ENCODE assay signal across 11 cellular contexts in the genomic region with DNA sequence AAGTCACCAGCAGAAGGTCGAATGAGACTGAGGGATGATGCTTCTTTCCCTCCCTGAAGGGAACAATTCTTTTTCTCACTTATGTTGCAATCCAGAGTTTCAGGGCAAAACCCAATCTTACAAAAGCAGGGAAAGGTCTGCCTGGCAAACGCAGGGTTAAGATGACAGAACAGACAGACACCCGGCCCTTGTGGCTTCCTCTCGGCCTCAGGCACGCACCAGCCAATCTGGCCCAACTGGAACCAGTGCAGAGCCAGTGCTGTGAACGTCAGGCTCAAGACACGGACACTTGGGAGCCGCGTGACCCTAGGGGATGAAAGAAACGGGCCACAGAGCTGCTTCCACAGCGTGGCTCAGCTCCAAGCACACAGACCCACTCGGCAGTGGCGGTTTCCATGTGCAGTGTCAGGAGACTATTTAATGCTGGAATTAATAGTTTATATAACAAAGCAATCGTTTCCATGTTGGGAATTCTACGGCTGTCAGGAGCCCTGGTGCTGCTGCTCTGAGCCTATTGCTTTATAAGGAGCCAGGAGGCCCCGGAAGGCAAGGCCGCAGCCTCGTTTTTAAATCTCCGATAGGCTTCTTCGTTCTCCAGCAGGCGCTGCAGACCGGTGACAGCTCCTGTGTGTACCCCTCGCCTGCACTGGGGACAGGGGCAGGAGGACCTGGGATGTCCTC.
A peak's percentile ranks its signal among the peaks of the same experiment; 100 is the strongest.
DNase-seq lines count a peak whose midpoint lies in the region; ATAC-seq and TF ChIP-seq lines count a peak whose summit lies in the region.
"Had no signal": no experiment of that assay in that cellular context is flagged by ENCODE, and none has a peak within 500 bp of the region (broad histone marks: within the 10 kb centered on the region; RNA-seq: fewer than 3 reads in every experiment).

No MANE protein-coding gene starts in this region.

- TF ChIP-seq CTCF in WTC11 (IDR thresholded peaks at IDR 0.05) (no peak), foreskin fibroblast (IDR thresholded peaks at IDR 0.05; ENCODE audit: low read depth, low read length) (no peak), tibial nerve (IDR thresholded peaks at IDR 0.05) (no peak), GM10248 (IDR thresholded peaks at IDR 0.05; ENCODE audit: control extremely low read depth, extremely low read depth, low read depth, missing control alignments) (no peak)

- no peak for DNase-seq in WTC11 (ENCODE audit: low spot score)
- DNase-seq in foreskin fibroblast: peak; percentile 70 to 85
- DNase-seq in mucosa of gallbladder (ENCODE audit: low spot score): peak; percentile 44
- DNase-seq in tibial nerve (ENCODE audit: low spot score in 2 of 2): peak in 1 of 2 donors; percentile 35
- no peak for DNase-seq in GM10248 (ENCODE audit: extremely low spot score)
- DNase-seq in NCI-H1436 treated with DMSO at 0.1 percent for 48 hours (lab: John Stamatoyannopoulos, UW): no peak
- DNase-seq: activated T-cell treated with anti-CD3 and anti-CD28 coated beads, Interleukin-2, amount 50 U/mL, for 1 hour; NCI-H2081 had no signal

- H3K4me1 ChIP-seq in tibial nerve: peaks cover 0 to 59% (median 15%) of the 10 kb centered on the region in 4 donors

- POLR2A ChIA-PET in WTC11 (lab: Charles Lee): interaction anchor here (0.5 kb wide), 1 partner anchor 197 kb away, joined by 3 read pairs; no protein-coding TSS in a partner anchor
- POLR2A ChIA-PET in GM10248 (lab: Yijun Ruan, JAX): no interaction called here

- TF ChIP-seq EP300 in tibial nerve (IDR thresholded peaks at IDR 0.05): no peak

- no peaks in the 10 kb centered on the region for H3K27me3 ChIP-seq in tibial nerve

- peaks cover 47% of the 10 kb centered on the region for H3K4me1 Mint-ChIP-seq in WTC11
- H3K4me1 Mint-ChIP-seq in stimulated activated memory B cell treated with anti-CD40 and anti-IgM and Interleukin-4, amounts not matched to agents 10 μg/mL and 1 μg/mL and 100 μg/mL, for 72 hours: no peaks in the 10 kb centered on the region

- no peak for TF ChIP-seq POLR2A in tibial nerve (IDR thresholded peaks at IDR 0.05)

- CTCF ChIA-PET in WTC11 (lab: Charles Lee): interaction anchor here (0.8 to 1.4 kb wide), 2 partner anchors 299 to 320 kb away, joined by 3 to 4 read pairs; no protein-coding TSS in a partner anchor
- CTCF ChIA-PET in GM10248 (lab: Yijun Ruan, JAX): no interaction called here

- H3K9me3 Mint-ChIP-seq in WTC11: no peaks in the 10 kb centered on the region
- no peaks in the 10 kb centered on the region for H3K9me3 Mint-ChIP-seq in stimulated activated memory B cell treated with anti-CD40 and anti-IgM and Interleukin-4, amounts not matched to agents 10 μg/mL and 1 μg/mL and 100 μg/mL, for 72 hours

- H3K27ac ChIP-seq in tibial nerve: peak overlapping the region in 3 of 4 donors; percentile 2 to 77 (median 9)
- H3K27ac ChIP-seq: HL-60 had no signal

- no peaks in the 10 kb centered on the region for H3K36me3 Mint-ChIP-seq in WTC11
- H3K36me3 Mint-ChIP-seq in stimulated activated memory B cell treated with anti-CD40 and anti-IgM and Interleukin-4, amounts not matched to agents 10 μg/mL and 1 μg/mL and 100 μg/mL, for 72 hours: no peaks in the 10 kb centered on the region

- H3K27ac Mint-ChIP-seq in WTC11: 0 out of 2 replicates have a peak overlapping the region, but pooled peaks have one; percentile 34
- H3K27ac Mint-ChIP-seq in stimulated activated memory B cell treated with anti-CD40 and anti-IgM and Interleukin-4, amounts not matched to agents 10 μg/mL and 1 μg/mL and 100 μg/mL, for 72 hours: no peak overlapping the region

- no peak overlapping the region for H3K4me3 ChIP-seq in foreskin fibroblast (ENCODE audit: low read depth in 1 of 2, low read length in 2 of 2)
- no peak overlapping the region for H3K4me3 ChIP-seq in tibial nerve

- no peak overlapping the region for H3K4me3 Mint-ChIP-seq in WTC11
- H3K4me3 Mint-ChIP-seq in stimulated activated memory B cell treated with anti-CD40 and anti-IgM and Interleukin-4, amounts not matched to agents 10 μg/mL and 1 μg/mL and 100 μg/mL, for 72 hours: no peak overlapping the region

- whole genome bisulfite sequencing in tibial nerve, 2 donors: 36 to 41% methylated on average over 20 to 23 of the region's 23 CpGs

- peak; percentile 71 for ATAC-seq in WTC11
- ATAC-seq in stimulated activated memory B cell treated with anti-CD40 and anti-IgM and Interleukin-4, amounts not matched to agents 10 μg/mL and 1 μg/mL and 100 μg/mL, for 72 hours: no peak
- ATAC-seq in HG02981 (IDR thresholded peaks at IDR 0.05; ENCODE audit: unreplicated experiment): no peak

- peaks cover 8% of the 10 kb centered on the region for H3K27me3 Mint-ChIP-seq in WTC11 (ENCODE audit: low read depth)
- H3K27me3 Mint-ChIP-seq in stimulated activated memory B cell treated with anti-CD40 and anti-IgM and Interleukin-4, amounts not matched to agents 10 μg/mL and 1 μg/mL and 100 μg/mL, for 72 hours: peaks cover 11% of the 10 kb centered on the region

- no peaks in the 10 kb centered on the region for H3K36me3 ChIP-seq in tibial nerve

- no peaks in the 10 kb centered on the region for H3K9me3 ChIP-seq in tibial nerve

TF ChIP-seq in WTC11, 78 proteins besides CTCF, POLR2A, EP300 and RAD21 (continues in another document):
- TF ChIP-seq PRRX2 (CRISPR knock-in tag; IDR thresholded peaks at IDR 0.05) (no peak), ZNF219 (CRISPR knock-in tag; IDR thresholded peaks at IDR 0.05; ENCODE audit: borderline replicate concordance) (no peak), GABPB1 (CRISPR knock-in tag; IDR thresholded peaks at IDR 0.05) (no peak), MXD4 (CRISPR knock-in tag; IDR thresholded peaks at IDR 0.05; ENCODE audit: borderline replicate concordance) (no peak), NR1H2 (CRISPR knock-in tag; IDR thresholded peaks at IDR 0.05) (no peak), RORB (CRISPR knock-in tag; IDR thresholded peaks at IDR 0.05) (no peak), ZNF232 (CRISPR knock-in tag; IDR thresholded peaks at IDR 0.05) (no peak), IRF2 (CRISPR knock-in tag; IDR thresholded peaks at IDR 0.05; ENCODE audit: borderline replicate concordance, low read depth) (no peak)
- TF ChIP-seq, protein P1, sequence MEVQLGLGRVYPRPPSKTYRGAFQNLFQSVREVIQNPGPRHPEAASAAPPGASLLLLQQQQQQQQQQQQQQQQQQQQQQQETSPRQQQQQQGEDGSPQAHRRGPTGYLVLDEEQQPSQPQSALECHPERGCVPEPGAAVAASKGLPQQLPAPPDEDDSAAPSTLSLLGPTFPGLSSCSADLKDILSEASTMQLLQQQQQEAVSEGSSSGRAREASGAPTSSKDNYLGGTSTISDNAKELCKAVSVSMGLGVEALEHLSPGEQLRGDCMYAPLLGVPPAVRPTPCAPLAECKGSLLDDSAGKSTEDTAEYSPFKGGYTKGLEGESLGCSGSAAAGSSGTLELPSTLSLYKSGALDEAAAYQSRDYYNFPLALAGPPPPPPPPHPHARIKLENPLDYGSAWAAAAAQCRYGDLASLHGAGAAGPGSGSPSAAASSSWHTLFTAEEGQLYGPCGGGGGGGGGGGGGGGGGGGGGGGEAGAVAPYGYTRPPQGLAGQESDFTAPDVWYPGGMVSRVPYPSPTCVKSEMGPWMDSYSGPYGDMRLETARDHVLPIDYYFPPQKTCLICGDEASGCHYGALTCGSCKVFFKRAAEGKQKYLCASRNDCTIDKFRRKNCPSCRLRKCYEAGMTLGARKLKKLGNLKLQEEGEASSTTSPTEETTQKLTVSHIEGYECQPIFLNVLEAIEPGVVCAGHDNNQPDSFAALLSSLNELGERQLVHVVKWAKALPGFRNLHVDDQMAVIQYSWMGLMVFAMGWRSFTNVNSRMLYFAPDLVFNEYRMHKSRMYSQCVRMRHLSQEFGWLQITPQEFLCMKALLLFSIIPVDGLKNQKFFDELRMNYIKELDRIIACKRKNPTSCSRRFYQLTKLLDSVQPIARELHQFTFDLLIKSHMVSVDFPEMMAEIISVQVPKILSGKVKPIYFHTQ (CRISPR knock-in tag; IDR thresholded peaks at IDR 0.05): no peak
- TF ChIP-seq, protein P2, sequence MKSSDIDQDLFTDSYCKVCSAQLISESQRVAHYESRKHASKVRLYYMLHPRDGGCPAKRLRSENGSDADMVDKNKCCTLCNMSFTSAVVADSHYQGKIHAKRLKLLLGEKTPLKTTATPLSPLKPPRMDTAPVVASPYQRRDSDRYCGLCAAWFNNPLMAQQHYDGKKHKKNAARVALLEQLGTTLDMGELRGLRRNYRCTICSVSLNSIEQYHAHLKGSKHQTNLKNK (CRISPR knock-in tag; IDR thresholded peaks at IDR 0.05): no peak
- TF ChIP-seq, protein P3, sequence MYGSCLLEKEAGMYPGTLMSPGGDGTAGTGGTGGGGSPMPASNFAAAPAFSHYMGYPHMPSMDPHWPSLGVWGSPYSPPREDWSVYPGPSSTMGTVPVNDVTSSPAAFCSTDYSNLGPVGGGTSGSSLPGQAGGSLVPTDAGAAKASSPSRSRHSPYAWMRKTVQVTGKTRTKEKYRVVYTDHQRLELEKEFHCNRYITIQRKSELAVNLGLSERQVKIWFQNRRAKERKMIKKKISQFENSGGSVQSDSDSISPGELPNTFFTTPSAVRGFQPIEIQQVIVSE (CRISPR knock-in tag; IDR thresholded peaks at IDR 0.05; ENCODE audit: borderline replicate concordance): no peak

Comparison
In these comparisons a context has a peak if more than half of its experiments do, and no peak if none do; other contexts are left out.
1. DNase-seq: peak in foreskin fibroblast (2 of 2) and mucosa of gallbladder (single experiment); none in WTC11 (single experiment), GM10248 (single experiment) and NCI-H1436 treated with DMSO at 0.1 percent for 48 hours (single experiment).